8 cellular contexts compared by ENCODE assay signal in the genomic region with DNA sequence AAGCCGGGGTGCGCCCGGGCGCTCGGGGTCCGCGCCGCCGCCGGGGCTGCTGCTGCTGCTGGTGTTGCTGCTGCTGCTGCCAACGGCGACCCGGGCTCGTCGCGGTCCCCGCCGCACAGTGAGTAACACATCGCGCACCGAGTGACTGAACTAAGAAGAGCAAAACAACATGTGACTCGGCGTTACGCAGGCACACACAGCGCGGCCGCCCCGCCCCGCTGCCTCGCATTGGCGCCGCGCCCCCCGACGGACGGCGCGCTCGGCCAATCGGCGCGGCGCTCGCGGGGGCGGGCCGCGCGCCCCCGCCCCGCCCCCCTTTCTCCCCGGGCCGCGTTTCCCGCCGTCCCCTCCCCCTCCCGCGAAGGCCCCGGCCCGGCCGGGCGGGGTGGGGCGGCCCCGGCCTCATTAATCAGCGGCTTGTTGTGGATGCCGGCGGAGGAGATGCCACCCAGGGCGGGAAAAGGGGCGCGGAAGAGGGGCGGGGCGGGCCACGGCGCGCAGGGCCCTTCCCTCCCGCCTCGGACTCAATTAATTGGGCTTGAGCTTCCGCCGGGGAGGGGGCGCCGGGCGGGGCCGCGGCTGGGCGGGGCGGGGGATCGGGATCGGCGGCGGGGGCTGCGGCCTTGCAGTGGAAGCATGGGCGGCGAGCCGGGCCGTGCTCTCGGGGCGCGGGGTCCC. TPM values are rescaled to one million over a fixed set of nuclear protein-coding genes. Genes with fewer than 3 reads are reported as not detected.
DNase-seq lines count a peak whose midpoint lies in the region; ATAC-seq and TF ChIP-seq lines count a peak whose summit lies in the region.

A gene with protein sequence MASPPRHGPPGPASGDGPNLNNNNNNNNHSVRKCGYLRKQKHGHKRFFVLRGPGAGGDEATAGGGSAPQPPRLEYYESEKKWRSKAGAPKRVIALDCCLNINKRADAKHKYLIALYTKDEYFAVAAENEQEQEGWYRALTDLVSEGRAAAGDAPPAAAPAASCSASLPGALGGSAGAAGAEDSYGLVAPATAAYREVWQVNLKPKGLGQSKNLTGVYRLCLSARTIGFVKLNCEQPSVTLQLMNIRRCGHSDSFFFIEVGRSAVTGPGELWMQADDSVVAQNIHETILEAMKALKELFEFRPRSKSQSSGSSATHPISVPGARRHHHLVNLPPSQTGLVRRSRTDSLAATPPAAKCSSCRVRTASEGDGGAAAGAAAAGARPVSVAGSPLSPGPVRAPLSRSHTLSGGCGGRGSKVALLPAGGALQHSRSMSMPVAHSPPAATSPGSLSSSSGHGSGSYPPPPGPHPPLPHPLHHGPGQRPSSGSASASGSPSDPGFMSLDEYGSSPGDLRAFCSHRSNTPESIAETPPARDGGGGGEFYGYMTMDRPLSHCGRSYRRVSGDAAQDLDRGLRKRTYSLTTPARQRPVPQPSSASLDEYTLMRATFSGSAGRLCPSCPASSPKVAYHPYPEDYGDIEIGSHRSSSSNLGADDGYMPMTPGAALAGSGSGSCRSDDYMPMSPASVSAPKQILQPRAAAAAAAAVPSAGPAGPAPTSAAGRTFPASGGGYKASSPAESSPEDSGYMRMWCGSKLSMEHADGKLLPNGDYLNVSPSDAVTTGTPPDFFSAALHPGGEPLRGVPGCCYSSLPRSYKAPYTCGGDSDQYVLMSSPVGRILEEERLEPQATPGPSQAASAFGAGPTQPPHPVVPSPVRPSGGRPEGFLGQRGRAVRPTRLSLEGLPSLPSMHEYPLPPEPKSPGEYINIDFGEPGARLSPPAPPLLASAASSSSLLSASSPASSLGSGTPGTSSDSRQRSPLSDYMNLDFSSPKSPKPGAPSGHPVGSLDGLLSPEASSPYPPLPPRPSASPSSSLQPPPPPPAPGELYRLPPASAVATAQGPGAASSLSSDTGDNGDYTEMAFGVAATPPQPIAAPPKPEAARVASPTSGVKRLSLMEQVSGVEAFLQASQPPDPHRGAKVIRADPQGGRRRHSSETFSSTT (N-terminal part only) (minus strand): TSS at position 127 of the 678 bp plus-strand sequence. CDS start 530 bp downstream, outside the sequence.

- peaks cover 4% of the 10 kb centered on the region for H3K27me3 Mint-ChIP-seq in CD4-positive, alpha-beta T cell
- H3K27me3 Mint-ChIP-seq in memory B cell: peaks cover 3% of the 10 kb centered on the region

- ATAC-seq in CD4-positive, alpha-beta T cell (ENCODE audit: poor library complexity): peak; percentile 80
- ATAC-seq in GM19463 (IDR thresholded peaks at IDR 0.05; ENCODE audit: unreplicated experiment): peak; percentile 83
- ATAC-seq in HG03575 (IDR thresholded peaks at IDR 0.05; ENCODE audit: extremely low read depth, insufficient number of reproducible peaks, low FRiP score, unreplicated experiment): peak; percentile 94
- peak; percentile 85 for ATAC-seq in memory B cell (ENCODE audit: low read depth)

- peak; percentile 90 to 95 (median 94) for DNase-seq in CD4-positive, alpha-beta T cell
- DNase-seq in NCI-H82 treated with DMSO at 0.1 percent for 48 hours (lab: John Stamatoyannopoulos, UW; ENCODE audit: unreplicated experiment) (peak; percentile 89), memory B cell (ENCODE audit: low spot score in 2 of 2) (peak; percentile 83 to 90)
- peak; percentile 80 to 88 for DNase-seq in activated CD8-positive, alpha-beta memory T cell treated with anti-CD3 and anti-CD28 coated beads for 4 hours (ENCODE audit: low read depth in 2 of 2)
- peak; percentile 86 for DNase-seq in effector CD8-positive, alpha-beta T cell (lab: John Stamatoyannopoulos, UW)
- DNase-seq in stimulated activated CD4-positive, alpha-beta T cell treated with anti-CD3 and anti-CD28 coated beads, TNF-alpha, amount 100 ng/mL, for 48 hours (ENCODE audit: low read depth in 3 of 3): peak; percentile 80 to 88 (median 82)

- H3K9me3 Mint-ChIP-seq in CD4-positive, alpha-beta T cell: no peaks in the 10 kb centered on the region
- H3K9me3 Mint-ChIP-seq in memory B cell: no peaks in the 10 kb centered on the region

- H3K4me3 Mint-ChIP-seq in CD4-positive, alpha-beta T cell: peak within 1 kb of the TSS; percentile 94
- peak within 1 kb of the TSS; percentile 85 for H3K4me3 Mint-ChIP-seq in memory B cell

- no peaks in the 10 kb centered on the region for H3K27me3 ChIP-seq in CD4-positive, alpha-beta T cell (ENCODE audit: control insufficient read depth, insufficient read depth, low read length)

- TF ChIP-seq CTCF in CD4-positive, alpha-beta T cell (IDR thresholded peaks at IDR 0.05): no peak

- POLR2A ChIA-PET in CD4-positive, alpha-beta T cell (lab: Charles Lee): interaction anchor here (0.6 to 1.0 kb wide), 3 partner anchors 10 to 1129 kb away, joined by 3 read pairs; no protein-coding TSS in a partner anchor

- H3K27ac ChIP-seq in CD4-positive, alpha-beta T cell (ENCODE audit: low read depth, low read length): peak within 1 kb of the TSS; percentile 59

- H3K4me1 Mint-ChIP-seq in CD4-positive, alpha-beta T cell (ENCODE audit: low read depth): peaks cover 27% of the 10 kb centered on the region
- H3K4me1 Mint-ChIP-seq in memory B cell: peaks cover 3% of the 10 kb centered on the region

- CTCF ChIA-PET in CD4-positive, alpha-beta T cell (lab: Charles Lee): no interaction called here

- H3K27ac Mint-ChIP-seq in CD4-positive, alpha-beta T cell: peak within 1 kb of the TSS; percentile 75
- H3K27ac Mint-ChIP-seq in memory B cell: peak within 1 kb of the TSS; percentile 63

- H3K36me3 Mint-ChIP-seq in CD4-positive, alpha-beta T cell (ENCODE audit: low read depth): peaks cover 6% of the 10 kb centered on the region
- H3K36me3 Mint-ChIP-seq in memory B cell: no peaks in the 10 kb centered on the region

- intact Hi-C loops in CD4-positive, alpha-beta T cell (cut with DNase I, micrococcal nuclease): loop anchor here in 1 of 2 experiments (10.0 kb wide), 2 partner anchors 928 to 1128 kb away; a partner anchor contains a TSS

- H3K9me3 ChIP-seq in CD4-positive, alpha-beta T cell (ENCODE audit: control insufficient read depth, low read length): no peaks in the 10 kb centered on the region

RNA-seq across cellular contexts. Expression of the gene that starts here (rescaled TPM):
- 100 to 1,000 TPM; 188 to 193 TPM for total RNA-seq in CD4-positive, alpha-beta T cell

Comparison
In these comparisons a context has a peak if more than half of its experiments do, and no peak if none do; other contexts are left out.
1. Peak in every context shown above with its lines: DNase-seq, ATAC-seq and H3K27ac ChIP-seq.